26 cellular contexts compared by ENCODE assay signal in the genomic region with DNA sequence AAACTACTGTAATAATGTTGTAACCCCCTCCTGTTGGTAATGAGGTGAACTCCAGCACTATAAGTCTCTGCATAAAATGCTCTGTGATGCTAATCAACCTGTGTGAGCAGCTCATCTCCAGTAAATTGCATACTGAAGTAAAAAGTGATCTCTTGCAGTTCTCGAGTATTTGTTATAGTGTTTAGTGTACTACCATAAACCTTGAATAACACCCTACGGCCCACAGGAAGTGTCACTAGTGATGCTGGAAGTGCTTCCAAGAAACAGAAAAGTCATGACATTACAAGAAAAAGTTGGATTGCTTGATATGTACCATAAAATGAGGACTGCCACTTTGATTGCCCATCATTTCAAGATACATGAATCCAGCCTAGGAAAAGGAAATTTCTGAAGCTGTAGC. TPM values are rescaled to one million over a fixed set of nuclear protein-coding genes. Genes with fewer than 3 reads are reported as not detected.
"Had no signal": no experiment of that assay in that cellular context is flagged by ENCODE, and none has a peak within 500 bp of the region (broad histone marks: within the 10 kb centered on the region; RNA-seq: fewer than 3 reads in every experiment).

No MANE protein-coding gene starts in this region.

- ATAC-seq: effector memory CD8-positive, alpha-beta T cell; esophagus mucosa; gastrocnemius medialis; heart left ventricle; left ventricle myocardium superior; lower lobe of right lung; right lobe of liver; stimulated activated naive CD8-positive, alpha-beta T cell treated with anti-CD3 and anti-CD28 coated beads, Interleukin-15, Interleukin-2, amounts not matched to agents 100 U/mL and 50 U/mL, for 24 hours had no signal

- H3K9ac ChIP-seq: parathyroid adenoma had no signal

- H3K27ac ChIP-seq: epithelial cell of prostate, gastrocnemius medialis, heart left ventricle, lower lobe of right lung, neutrophil, parathyroid adenoma, right lobe of liver, testis, tibial artery, upper lobe of left lung had no signal

- H3K36me3 ChIP-seq: gastrocnemius medialis, heart left ventricle, lower lobe of right lung, neutrophil, right lobe of liver, tibial artery, upper lobe of left lung had no signal

- H3K9me3 ChIP-seq: gastrocnemius medialis, heart left ventricle, lower lobe of right lung, neutrophil, right lobe of liver, testis, tibial artery, upper lobe of left lung had no signal

- H3K27me3 ChIP-seq: gastrocnemius medialis, heart left ventricle, neutrophil, right lobe of liver, testis, tibial artery, upper lobe of left lung had no signal

- H3K4me1 ChIP-seq: heart left ventricle, lower lobe of right lung, parathyroid adenoma, right lobe of liver, testis, tibial artery, upper lobe of left lung had no signal

- DNase-seq: cortex of kidney; effector memory CD8-positive, alpha-beta T cell; foreskin fibroblast; gastrocnemius medialis; heart left ventricle; hippocampal formation; immature natural killer cell; islet precursor cell; kidney glomerular epithelial cell; left ventricle myocardium superior; lower lobe of right lung; naive B cell; right lobe of liver; stimulated activated CD4-positive, alpha-beta T cell treated with anti-CD3 and anti-CD28 coated beads, Interleukin-1b, Interleukin-23, amount 100 ng/mL, for 48 hours; stimulated activated CD4-positive, alpha-beta T cell treated with anti-CD3 and anti-CD28 coated beads, Interleukin-4, amount 100 ng/mL, for 1 hour; stimulated activated CD8-positive, alpha-beta memory T cell treated with anti-CD3 and anti-CD28 coated beads, Interleukin-4, amount 100 ng/mL, for 48 hours; stimulated activated naive CD8-positive, alpha-beta T cell treated with anti-CD3 and anti-CD28 coated beads, Interleukin-15, Interleukin-2, amounts not matched to agents 100 U/mL and 50 U/mL, for 24 hours; substantia nigra; testis; tibial artery; upper lobe of left lung had no signal

- H3K4me3 ChIP-seq: gastrocnemius medialis, heart left ventricle, lower lobe of right lung, right lobe of liver, testis, tibial artery, upper lobe of left lung had no signal

RNA-seq across cellular contexts. Expression of a gene that starts 39.0 kb away (rescaled TPM):
- total RNA-seq: neural crest cell had no signal
